10 cellular contexts compared by ENCODE assay signal in genomic region chr20:36845288-36845969, GRCh38. TPM values are rescaled to one million over a fixed set of nuclear protein-coding genes. Genes with fewer than 3 reads are reported as not detected.
DNase-seq lines count a peak whose midpoint lies in the region; ATAC-seq lines count a peak whose summit lies in the region.
"Had no signal": no experiment of that assay in that cellular context is flagged by ENCODE, and none has a peak within 500 bp of the region (broad histone marks: within the 10 kb centered on the region; RNA-seq: fewer than 3 reads in every experiment).

No MANE protein-coding gene starts in this region.

- H3K27ac Mint-ChIP-seq in activated naive CD8-positive, alpha-beta T cell treated with anti-CD3 and anti-CD28 coated beads for 36 hours, result peak overlapping the region; percentile 48
- H3K27ac Mint-ChIP-seq in activated naive CD4-positive, alpha-beta T cell treated with anti-CD3 and anti-CD28 coated beads, Interleukin-2, amount 50 U/mL, for 72 hours, result peak overlapping the region in 1 of 2 donors; percentile 34

- peak; percentile 12 for ATAC-seq in HG02623 (IDR thresholded peaks at IDR 0.05; ENCODE audit: unreplicated experiment)
- peak; percentile 11 for ATAC-seq in stimulated activated naive CD8-positive, alpha-beta T cell treated with anti-CD3 and anti-CD28 coated beads, Interleukin-15, Interleukin-2, amounts not matched to agents 100 U/mL and 50 U/mL, for 24 hours
- ATAC-seq in GM21576 (IDR thresholded peaks at IDR 0.05; ENCODE audit: unreplicated experiment), result no peak
- ATAC-seq in activated naive CD4-positive, alpha-beta T cell treated with anti-CD3 and anti-CD28 coated beads, Interleukin-2, amount 50 U/mL, for 72 hours, result no peak
- ATAC-seq: HCT116 had no signal

- DNase-seq in activated naive CD8-positive, alpha-beta T cell treated with anti-CD3 and anti-CD28 coated beads for 36 hours, result no peak
- DNase-seq in islet precursor cell (peak; percentile 50), middle frontal gyrus (ENCODE audit: extremely low spot score, low spot score) (no peak)
- no peak for DNase-seq in stimulated activated naive CD8-positive, alpha-beta T cell treated with anti-CD3 and anti-CD28 coated beads, Interleukin-15, Interleukin-2, amounts not matched to agents 100 U/mL and 50 U/mL, for 24 hours
- DNase-seq in activated CD4-positive, alpha-beta T cell treated with anti-CD3 and anti-CD28 coated beads, Interleukin-2, amount 50 U/mL, for 48 hours, result no peak
- no peak for DNase-seq in activated naive CD4-positive, alpha-beta T cell treated with anti-CD3 and anti-CD28 coated beads, Interleukin-2, amount 50 U/mL, for 72 hours (ENCODE audit: low spot score in 2 of 2)
- DNase-seq: SHP77 had no signal

- H3K4me1 Mint-ChIP-seq in activated naive CD8-positive, alpha-beta T cell treated with anti-CD3 and anti-CD28 coated beads for 36 hours, result peaks cover 27% of the 10 kb centered on the region

- H3K27me3 Mint-ChIP-seq in activated naive CD8-positive, alpha-beta T cell treated with anti-CD3 and anti-CD28 coated beads for 36 hours, result no peaks in the 10 kb centered on the region

- H3K9me3 Mint-ChIP-seq in activated naive CD8-positive, alpha-beta T cell treated with anti-CD3 and anti-CD28 coated beads for 36 hours, result no peaks in the 10 kb centered on the region
- H3K9me3 Mint-ChIP-seq in activated naive CD4-positive, alpha-beta T cell treated with anti-CD3 and anti-CD28 coated beads, Interleukin-2, amount 50 U/mL, for 72 hours, result no peaks in the 10 kb centered on the region

- H3K4me3 Mint-ChIP-seq in activated naive CD8-positive, alpha-beta T cell treated with anti-CD3 and anti-CD28 coated beads for 36 hours, result no peak overlapping the region

- H3K36me3 Mint-ChIP-seq in activated naive CD8-positive, alpha-beta T cell treated with anti-CD3 and anti-CD28 coated beads for 36 hours, result no peaks in the 10 kb centered on the region
- H3K36me3 Mint-ChIP-seq in activated naive CD4-positive, alpha-beta T cell treated with anti-CD3 and anti-CD28 coated beads, Interleukin-2, amount 50 U/mL, for 72 hours, result no peaks in the 10 kb centered on the region

RNA-seq across cellular contexts. Expression of gene TLDC2, which starts 30.5 kb away (rescaled TPM):
- not detected for total RNA-seq in activated naive CD8-positive, alpha-beta T cell treated with anti-CD3 and anti-CD28 coated beads for 36 hours
- not detected for total RNA-seq in activated naive CD4-positive, alpha-beta T cell treated with anti-CD3 and anti-CD28 coated beads, Interleukin-2, amount 50 U/mL, for 72 hours

Comparison
In these comparisons a context has a peak if more than half of its experiments do, and no peak if none do; other contexts are left out.
1. ATAC-seq: peak in HG02623 (single experiment) and stimulated activated naive CD8-positive, alpha-beta T cell treated with anti-CD3 and anti-CD28 coated beads, Interleukin-15, Interleukin-2, amounts not matched to agents 100 U/mL and 50 U/mL, for 24 hours (single experiment); none in GM21576 (single experiment) and activated naive CD4-positive, alpha-beta T cell treated with anti-CD3 and anti-CD28 coated beads, Interleukin-2, amount 50 U/mL, for 72 hours (0 of 2).